In the genomic region with DNA sequence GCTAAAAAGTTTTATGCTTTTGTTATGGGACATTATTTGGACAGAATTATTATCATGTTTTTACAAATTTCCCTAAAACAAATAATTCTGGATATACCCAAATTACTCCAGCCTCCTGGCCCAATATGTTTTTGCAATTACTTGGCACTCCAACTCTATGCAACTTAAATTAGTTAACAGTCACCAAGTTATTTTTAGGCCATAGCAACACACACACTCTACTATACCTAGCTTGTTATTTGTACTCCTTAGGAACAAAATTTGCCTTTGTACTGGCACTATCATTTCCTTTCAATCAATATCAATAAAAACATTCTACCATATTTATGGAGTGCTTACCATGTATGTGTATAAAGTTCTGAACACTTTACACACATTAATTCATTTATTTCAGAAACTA, we compare ENCODE assay signal across 20 cellular contexts. TPM values are rescaled to one million over a fixed set of nuclear protein-coding genes. Genes with fewer than 3 reads are reported as not detected.
DNase-seq lines count a peak whose midpoint lies in the region; ATAC-seq and TF ChIP-seq lines count a peak whose summit lies in the region.
"Had no signal": no experiment of that assay in that cellular context is flagged by ENCODE, and none has a peak within 500 bp of the region (broad histone marks: within the 10 kb centered on the region; RNA-seq: fewer than 3 reads in every experiment).

No MANE protein-coding gene starts in this region.

- no peak for TF ChIP-seq POLR2A in body of pancreas (IDR thresholded peaks at IDR 0.05)

- DNase-seq in Right ventricle myocardium inferior (ENCODE audit: missing footprints) (no peak), cardiac septum (ENCODE audit: low spot score) (no peak), body of pancreas (no peak), right cardiac atrium (no peak), middle frontal gyrus (ENCODE audit: extremely low spot score, low spot score) (no peak), superior temporal gyrus (ENCODE audit: extremely low spot score) (no peak), GM19240 (ENCODE audit: insufficient read length, low spot score) (no peak)
- DNase-seq: activated CD4-positive, alpha-beta memory T cell treated with anti-CD3 and anti-CD28 coated beads, Interleukin-2, amount 10 ng/mL, durations not matched to agents 7 days and 5 days; activated T-cell treated with anti-CD3 and anti-CD28 coated beads, Interleukin-2, amount 50 U/mL, for 48 hours; caudate nucleus; CD8-positive, alpha-beta memory T cell; effector CD4-positive, alpha-beta T cell; KBM-7; NCI-H748 treated with DMSO at 0.1 percent for 48 hours; RPMI8226; SW 1271 had no signal

- no peak for TF ChIP-seq CTCF in body of pancreas (IDR thresholded peaks at IDR 0.05)

- no peaks in the 10 kb centered on the region for H3K36me3 ChIP-seq in body of pancreas (replicated peaks in 1 of 2; ENCODE audit: insufficient read depth in 1 of 2, low read depth in 2 of 2)
- H3K36me3 ChIP-seq: neutrophil had no signal

- peaks cover 68% of the 10 kb centered on the region for H3K4me1 ChIP-seq in body of pancreas
- peaks cover 5% of the 10 kb centered on the region for H3K4me1 ChIP-seq in right cardiac atrium (ENCODE audit: control insufficient read depth, insufficient read depth, low read length)

- H3K27ac ChIP-seq in body of pancreas (no peak overlapping the region), right cardiac atrium (ENCODE audit: low read length) (no peak overlapping the region)
- H3K27ac ChIP-seq: hepatocyte, neutrophil, VCaP had no signal

- peak; percentile 52 for ATAC-seq in Right ventricle myocardium inferior
- ATAC-seq in body of pancreas: peak; percentile 27
- peak; percentile 54 for ATAC-seq in right cardiac atrium
- ATAC-seq in HG03280 (IDR thresholded peaks at IDR 0.05; ENCODE audit: unreplicated experiment): no peak

- H3K27me3 ChIP-seq in body of pancreas: no peaks in the 10 kb centered on the region
- no peaks in the 10 kb centered on the region for H3K27me3 ChIP-seq in right cardiac atrium (ENCODE audit: control insufficient read depth, insufficient read depth)
- H3K27me3 ChIP-seq: hepatocyte, neutrophil had no signal

- intact Hi-C loops in Right ventricle myocardium inferior (cut with DNase I) (no loop called here), cardiac septum (cut with DNase I) (no loop called here), body of pancreas (cut with DNase I) (no loop called here), right cardiac atrium (cut with DNase I) (no loop called here)

- H3K9me3 ChIP-seq in body of pancreas (no peaks in the 10 kb centered on the region), right cardiac atrium (ENCODE audit: control insufficient read depth, low read length) (no peaks in the 10 kb centered on the region)
- H3K9me3 ChIP-seq: neutrophil had no signal

- H3K4me3 ChIP-seq in body of pancreas (no peak overlapping the region), right cardiac atrium (ENCODE audit: low read length) (no peak overlapping the region)
- H3K4me3 ChIP-seq: hepatocyte had no signal

RNA-seq across cellular contexts. Expression of a gene that starts 7.7 kb away (rescaled TPM):
- 3.2 TPM for total RNA-seq in Right ventricle myocardium inferior
- 2.8 TPM for total RNA-seq in cardiac septum
- 10 to 100 TPM in 1 of 2 donors, 1 to 10 TPM in 1; 5.4 to 12.2 TPM for total RNA-seq in body of pancreas
- 1 to 10 TPM; 4.6 to 5.1 (median 4.9) TPM for total RNA-seq in right cardiac atrium
- polyA plus RNA-seq in right cardiac atrium: 4.7 TPM
